Comparison of ENCODE assay signal across 23 cellular contexts in genomic region chr4:5721923-5722322, GRCh38. TPM values are rescaled to one million over a fixed set of nuclear protein-coding genes. Genes with fewer than 3 reads are reported as not detected.
"Had no signal": no experiment of that assay in that cellular context is flagged by ENCODE, and none has a peak within 500 bp of the region (broad histone marks: within the 10 kb centered on the region; RNA-seq: fewer than 3 reads in every experiment).

No MANE protein-coding gene starts in this region.

- H3K4me3 Mint-ChIP-seq: activated CD4-positive, alpha-beta T cell treated with anti-CD3 and anti-CD28 coated beads for 36 hours; activated naive CD8-positive, alpha-beta T cell treated with anti-CD3 and anti-CD28 coated beads, Interleukin-2, amount 10 ng/mL, durations not matched to agents 7 days and 5 days; central memory CD8-positive, alpha-beta T cell; naive thymus-derived CD4-positive, alpha-beta T cell; stimulated activated memory B cell treated with anti-CD40 and anti-IgM and Interleukin-4, amounts not matched to agents 10 μg/mL and 1 μg/mL and 100 μg/mL, for 72 hours; type B pancreatic cell; WTC11 had no signal

- H3K9me3 ChIP-seq: colonic mucosa, gastroesophageal sphincter, mucosa of descending colon, psoas muscle, spleen, testis had no signal

- H3K9me3 Mint-ChIP-seq: WTC11 had no signal

- ATAC-seq: activated CD4-positive, alpha-beta T cell treated with anti-CD3 and anti-CD28 coated beads for 36 hours; gastroesophageal sphincter; heart left ventricle; left ventricle myocardium superior; mucosa of descending colon; naive thymus-derived CD4-positive, alpha-beta T cell; psoas muscle; right cardiac atrium; stimulated activated memory B cell treated with anti-CD40 and anti-IgM and Interleukin-4, amounts not matched to agents 10 μg/mL and 1 μg/mL and 100 μg/mL, for 72 hours; WTC11 had no signal

- H3K36me3 ChIP-seq: colonic mucosa, spleen had no signal

- H3K27ac Mint-ChIP-seq: activated CD4-positive, alpha-beta T cell treated with anti-CD3 and anti-CD28 coated beads for 36 hours; activated naive CD8-positive, alpha-beta T cell treated with anti-CD3 and anti-CD28 coated beads, Interleukin-2, amount 10 ng/mL, durations not matched to agents 7 days and 5 days; naive thymus-derived CD4-positive, alpha-beta T cell; stimulated activated memory B cell treated with anti-CD40 and anti-IgM and Interleukin-4, amounts not matched to agents 10 μg/mL and 1 μg/mL and 100 μg/mL, for 72 hours; WTC11 had no signal

- H3K4me3 ChIP-seq: colonic mucosa, gastroesophageal sphincter, heart left ventricle, mucosa of descending colon, psoas muscle, spleen, testis had no signal

- H3K36me3 Mint-ChIP-seq: activated naive CD8-positive, alpha-beta T cell treated with anti-CD3 and anti-CD28 coated beads, Interleukin-2, amount 10 ng/mL, durations not matched to agents 7 days and 5 days; naive thymus-derived CD4-positive, alpha-beta T cell; stimulated activated memory B cell treated with anti-CD40 and anti-IgM and Interleukin-4, amounts not matched to agents 10 μg/mL and 1 μg/mL and 100 μg/mL, for 72 hours had no signal

- H3K4me1 ChIP-seq: colonic mucosa, heart left ventricle, psoas muscle, spleen had no signal

- H3K27me3 ChIP-seq: brain microvascular endothelial cell, colonic mucosa, gastroesophageal sphincter, heart left ventricle, testis had no signal

- H3K27me3 Mint-ChIP-seq: activated naive CD8-positive, alpha-beta T cell treated with anti-CD3 and anti-CD28 coated beads, Interleukin-2, amount 10 ng/mL, durations not matched to agents 7 days and 5 days; stimulated activated memory B cell treated with anti-CD40 and anti-IgM and Interleukin-4, amounts not matched to agents 10 μg/mL and 1 μg/mL and 100 μg/mL, for 72 hours; type B pancreatic cell had no signal

- H3K4me1 Mint-ChIP-seq: activated CD4-positive, alpha-beta T cell treated with anti-CD3 and anti-CD28 coated beads for 36 hours; activated naive CD8-positive, alpha-beta T cell treated with anti-CD3 and anti-CD28 coated beads, Interleukin-2, amount 10 ng/mL, durations not matched to agents 7 days and 5 days; central memory CD8-positive, alpha-beta T cell; naive thymus-derived CD4-positive, alpha-beta T cell; stimulated activated memory B cell treated with anti-CD40 and anti-IgM and Interleukin-4, amounts not matched to agents 10 μg/mL and 1 μg/mL and 100 μg/mL, for 72 hours had no signal

- H3K27ac ChIP-seq: brain microvascular endothelial cell, colonic mucosa, gastroesophageal sphincter, heart left ventricle, psoas muscle, spleen, testis had no signal

- DNase-seq: activated CD4-positive, alpha-beta T cell treated with anti-CD3 and anti-CD28 coated beads for 36 hours; activated CD4-positive, alpha-beta T cell treated with anti-CD3 and anti-CD28 coated beads, Interleukin-2, amount 50 U/mL, for 48 hours; activated naive CD4-positive, alpha-beta T cell; activated naive CD8-positive, alpha-beta T cell treated with anti-CD3 and anti-CD28 coated beads, Interleukin-2, amount 10 ng/mL, durations not matched to agents 7 days and 5 days; colonic mucosa; erythroblast; heart left ventricle; left ventricle myocardium superior; mucosa of descending colon; naive thymus-derived CD4-positive, alpha-beta T cell; psoas muscle; right cardiac atrium; spleen; stimulated activated CD4-positive, alpha-beta T cell treated with anti-CD3 and anti-CD28 coated beads, Interleukin-4, amount 100 ng/mL, for 4 hours; SW 1271; T-helper 2 cell; testis had no signal

RNA-seq across cellular contexts. Expression of gene EVC, which starts 10.9 kb away (rescaled TPM):
- polyA plus RNA-seq: naive thymus-derived CD4-positive, alpha-beta T cell had no signal
